In the genomic region with DNA sequence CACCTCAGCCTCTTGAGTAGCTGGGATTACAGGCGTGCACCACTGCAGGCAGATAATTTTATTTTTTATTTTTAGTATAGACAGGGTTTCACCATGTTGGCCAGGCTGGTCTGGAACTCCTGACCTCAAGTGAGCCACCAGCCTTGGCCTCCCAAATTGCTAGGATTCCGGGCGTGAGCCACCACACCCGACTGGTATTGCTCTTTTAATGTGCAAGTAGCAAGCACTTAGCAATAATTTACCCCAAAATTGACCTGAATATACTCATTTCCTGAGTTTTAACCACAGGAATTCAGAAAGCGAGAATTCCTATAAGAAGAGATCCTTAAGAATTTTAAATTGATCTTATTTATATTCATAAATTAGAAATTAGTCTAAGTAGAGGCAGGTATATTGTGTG, we compare ENCODE assay signal across 19 cellular contexts.
"Had no signal": no experiment of that assay in that cellular context is flagged by ENCODE, and none has a peak within 500 bp of the region (broad histone marks: within the 10 kb centered on the region; RNA-seq: fewer than 3 reads in every experiment).

No MANE protein-coding gene starts in this region.

- H3K9me3 ChIP-seq: adrenal gland, body of pancreas, mucosa of descending colon, transverse colon had no signal

- ATAC-seq: body of pancreas; left colon; mucosa of descending colon; natural killer cell; right cardiac atrium; stimulated activated effector memory CD8-positive, alpha-beta T cell treated with anti-CD3 and anti-CD28 coated beads, Interleukin-12 subunit alpha, Interleukin-12 subunit beta, amount 100 ng/mL, for 72 hours had no signal

- H3K27me3 Mint-ChIP-seq: progenitor cell of endocrine pancreas had no signal

- H3K4me3 ChIP-seq: adrenal gland, body of pancreas, mucosa of descending colon, transverse colon had no signal

- H3K9me3 Mint-ChIP-seq: endodermal cell had no signal

- H3K4me1 Mint-ChIP-seq: immature natural killer cell; natural killer cell; stimulated activated effector memory CD8-positive, alpha-beta T cell treated with anti-CD3 and anti-CD28 coated beads, Interleukin-12 subunit alpha, Interleukin-12 subunit beta, amount 100 ng/mL, for 72 hours had no signal

- H3K4me1 ChIP-seq: adrenal gland, body of pancreas, transverse colon had no signal

- H3K4me3 Mint-ChIP-seq: endodermal cell; immature natural killer cell; natural killer cell; stimulated activated effector memory CD8-positive, alpha-beta T cell treated with anti-CD3 and anti-CD28 coated beads, Interleukin-12 subunit alpha, Interleukin-12 subunit beta, amount 100 ng/mL, for 72 hours had no signal

- H3K36me3 Mint-ChIP-seq: immature natural killer cell; natural killer cell; stimulated activated effector memory CD8-positive, alpha-beta T cell treated with anti-CD3 and anti-CD28 coated beads, Interleukin-12 subunit alpha, Interleukin-12 subunit beta, amount 100 ng/mL, for 72 hours had no signal

- H3K27ac Mint-ChIP-seq: activated T-helper 2 cell treated with anti-CD3 and anti-CD28 coated beads, Interferon-gamma antibody, Interleukin-2, Interleukin-4, amounts not matched to agents 10 μg/mL and 5 μg/mL and 100 μg/mL, durations not matched to agents 14 hours and 24 hours and 36 hours; endodermal cell; immature natural killer cell; natural killer cell; progenitor cell of endocrine pancreas; stimulated activated effector memory CD8-positive, alpha-beta T cell treated with anti-CD3 and anti-CD28 coated beads, Interleukin-12 subunit alpha, Interleukin-12 subunit beta, amount 100 ng/mL, for 72 hours had no signal

- DNase-seq: activated CD4-positive, alpha-beta T cell treated with anti-CD3 and anti-CD28 coated beads, Interleukin-2, amount 50 U/mL, for 1 hour; activated CD4-positive, CD25-positive, alpha-beta regulatory T cell; activated naive CD4-positive, alpha-beta T cell treated with anti-CD3 and anti-CD28 coated beads, Interleukin-2, amount 50 U/mL, for 16 hours; adrenal gland; body of pancreas; dermis blood vessel endothelial cell; endodermal cell; glutamatergic neuron; immature natural killer cell; left colon; mucosa of descending colon; natural killer cell; nucleus accumbens; right cardiac atrium; T-helper 2 cell; transverse colon had no signal

- H3K27me3 ChIP-seq: adrenal gland, body of pancreas, transverse colon had no signal

- H3K27ac ChIP-seq: adrenal gland, body of pancreas, transverse colon had no signal

- H3K36me3 ChIP-seq: transverse colon had no signal
